Comparison of ENCODE assay signal across 20 cellular contexts in the genomic region with DNA sequence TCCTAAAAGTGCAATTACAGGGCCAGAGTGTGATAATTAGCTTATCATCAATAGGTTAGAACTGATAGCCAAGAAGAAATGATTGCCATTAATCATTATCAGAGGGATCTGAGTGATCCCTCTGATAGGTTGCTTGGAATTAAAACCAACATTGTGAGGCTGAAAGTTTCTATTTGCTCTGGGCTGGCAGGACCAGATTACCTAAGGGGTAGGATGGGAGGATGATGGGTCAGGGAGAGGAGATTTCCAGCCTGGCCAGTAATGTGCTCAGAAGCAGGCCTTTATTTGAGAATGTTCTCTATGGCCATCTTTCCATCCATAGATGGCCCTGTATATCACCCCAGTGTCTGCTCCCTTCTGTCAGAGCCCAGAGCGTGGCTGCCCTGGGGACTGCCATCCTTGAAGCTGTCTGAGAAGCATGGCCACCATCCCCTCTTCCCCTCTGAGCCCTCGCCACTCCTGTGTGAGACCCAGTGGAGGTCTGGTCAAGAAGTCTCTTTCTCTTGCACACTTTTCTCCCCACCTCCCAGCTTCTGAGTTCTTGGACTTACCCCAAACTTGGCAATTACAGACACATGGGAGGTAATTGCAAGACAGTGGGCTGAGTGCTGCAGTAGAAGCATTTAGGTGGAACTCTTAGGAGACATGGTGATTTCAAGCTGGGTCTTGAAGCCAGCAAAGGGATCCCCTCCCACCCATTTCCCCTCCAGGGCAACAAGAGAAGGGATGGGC. TPM values are rescaled to one million over a fixed set of nuclear protein-coding genes. Genes with fewer than 3 reads are reported as not detected.
DNase-seq lines count a peak whose midpoint lies in the region; ATAC-seq and TF ChIP-seq lines count a peak whose summit lies in the region.
"Had no signal": no experiment of that assay in that cellular context is flagged by ENCODE, and none has a peak within 500 bp of the region (broad histone marks: within the 10 kb centered on the region; RNA-seq: fewer than 3 reads in every experiment).

No MANE protein-coding gene starts in this region.

- H3K4me3 Mint-ChIP-seq in CD8-positive, alpha-beta memory T cell, result no peak overlapping the region
- H3K4me3 Mint-ChIP-seq: CD4-positive, alpha-beta T cell had no signal

- no peak for TF ChIP-seq POLR2A in esophagus muscularis mucosa (IDR thresholded peaks at IDR 0.05; ENCODE audit: low read depth)
- TF ChIP-seq POLR2A in prostate gland (IDR thresholded peaks at IDR 0.05), result no peak
- TF ChIP-seq POLR2A in uterus (IDR thresholded peaks at IDR 0.05), result no peak

- CTCF ChIA-PET in CD8-positive, alpha-beta memory T cell (lab: Charles Lee), result no interaction called here

- intact Hi-C loops in Right ventricle myocardium superior (cut with DNase I) (no loop called here), esophagus muscularis mucosa (cut with DNase I) (no loop called here), prostate gland (cut with DNase I) (no loop called here), uterus (cut with DNase I; ENCODE audit: low total_unique reads) (no loop called here)

- no peak overlapping the region for H3K27ac Mint-ChIP-seq in CD8-positive, alpha-beta memory T cell
- H3K27ac Mint-ChIP-seq: CD4-positive, alpha-beta T cell had no signal

- peaks cover 0 to 10% (median 2%) of the 10 kb centered on the region in 5 donors for H3K9me3 Mint-ChIP-seq in CD8-positive, alpha-beta memory T cell
- H3K9me3 Mint-ChIP-seq: CD4-positive, alpha-beta T cell had no signal

- no peak for TF ChIP-seq CTCF in right atrium auricular region (IDR thresholded peaks at IDR 0.05)
- TF ChIP-seq CTCF in esophagus muscularis mucosa (IDR thresholded peaks at IDR 0.05), result no peak
- TF ChIP-seq CTCF in prostate gland (IDR thresholded peaks at IDR 0.05), result no peak
- TF ChIP-seq CTCF in uterus (IDR thresholded peaks at IDR 0.05), result no peak

- TF ChIP-seq EP300 in esophagus muscularis mucosa (IDR thresholded peaks at IDR 0.05), result no peak

- no peaks in the 10 kb centered on the region for H3K27me3 ChIP-seq in right atrium auricular region
- H3K27me3 ChIP-seq in esophagus muscularis mucosa, result no peaks in the 10 kb centered on the region
- no peaks in the 10 kb centered on the region for H3K27me3 ChIP-seq in prostate gland (replicated peaks; ENCODE audit: insufficient read depth)
- H3K27me3 ChIP-seq in uterus, result no peaks in the 10 kb centered on the region
- no peaks in the 10 kb centered on the region for H3K27me3 ChIP-seq in CD8-positive, alpha-beta memory T cell (ENCODE audit: insufficient read depth, low read length, poor library complexity, severe bottlenecking)

- no peak overlapping the region for H3K4me3 ChIP-seq in right atrium auricular region
- H3K4me3 ChIP-seq in esophagus muscularis mucosa, result no peak overlapping the region
- H3K4me3 ChIP-seq in prostate gland, result no peak overlapping the region
- no peak overlapping the region for H3K4me3 ChIP-seq in uterus
- no peak overlapping the region for H3K4me3 ChIP-seq in CD8-positive, alpha-beta memory T cell (ENCODE audit: low read length)

- H3K27ac ChIP-seq in right atrium auricular region (peak overlapping the region; percentile 24 to 60), esophagus muscularis mucosa (replicated peaks in 1 of 4) (peak overlapping the region; percentile 96 to 100 (median 98)), prostate gland (peak overlapping the region; percentile 53 to 66), uterus (peak overlapping the region; percentile 93 to 96)
- no peak overlapping the region for H3K27ac ChIP-seq in CD8-positive, alpha-beta memory T cell (ENCODE audit: low read depth, low read length)
- H3K27ac ChIP-seq: HL-60 had no signal

- WGBS in esophagus muscularis mucosa, result 91% methylated on average over 2 of the region's 2 CpGs
- 98% methylated on average over 2 of the region's 2 CpGs for WGBS in prostate gland

- DNase-seq in right atrium auricular region (ENCODE audit: low spot score) (no peak), Right ventricle myocardium superior (no peak), esophagus muscularis mucosa (ENCODE audit: extremely low spot score) (peak; percentile 91), prostate gland (ENCODE audit: low spot score) (no peak), uterus (no peak), NCI-H1105 treated with DMSO at 0.1 percent for 48 hours (lab: John Stamatoyannopoulos, UW) (no peak)
- no peak for DNase-seq in CD8-positive, alpha-beta memory T cell
- DNase-seq: AML-193; CD4-positive, alpha-beta T cell; DND-41; GF-D8; KBM-7; NCI-H1092 treated with DMSO at 0.1 percent for 48 hours; NCI-H1694 treated with DMSO at 0.1 percent for 48 hours; NCI-H446 treated with DMSO at 0.1 percent for 48 hours; NCI-H748 treated with DMSO at 0.1 percent for 48 hours; SHP77 had no signal

- H3K9me3 ChIP-seq in right atrium auricular region (no peaks in the 10 kb centered on the region), esophagus muscularis mucosa (no peaks in the 10 kb centered on the region), prostate gland (no peaks in the 10 kb centered on the region), uterus (no peaks in the 10 kb centered on the region)
- no peaks in the 10 kb centered on the region for H3K9me3 ChIP-seq in CD8-positive, alpha-beta memory T cell (ENCODE audit: low read length)

- POLR2A ChIA-PET in CD8-positive, alpha-beta memory T cell (lab: Charles Lee), result no interaction called here

- H3K36me3 ChIP-seq in right atrium auricular region, result no peaks in the 10 kb centered on the region
- H3K36me3 ChIP-seq in esophagus muscularis mucosa, result no peaks in the 10 kb centered on the region
- H3K36me3 ChIP-seq in prostate gland, result no peaks in the 10 kb centered on the region
- no peaks in the 10 kb centered on the region for H3K36me3 ChIP-seq in uterus
- no peaks in the 10 kb centered on the region for H3K36me3 ChIP-seq in CD8-positive, alpha-beta memory T cell (ENCODE audit: insufficient read depth, low read length)

- ATAC-seq in Right ventricle myocardium superior (ENCODE audit: poor library complexity), result no peak
- no peak for ATAC-seq in HG02840 (IDR thresholded peaks at IDR 0.05; ENCODE audit: low FRiP score, unreplicated experiment)
- ATAC-seq: HCT116 had no signal

- peaks cover 0 to 18% (median 0%) of the 10 kb centered on the region in 3 donors for H3K36me3 Mint-ChIP-seq in CD8-positive, alpha-beta memory T cell

- H3K4me1 ChIP-seq in right atrium auricular region (peaks cover 0 to 65% of the 10 kb centered on the region in 2 donors), esophagus muscularis mucosa (peaks cover 58 to 97% (median 92%) of the 10 kb centered on the region in 4 donors), prostate gland (replicated peaks) (peaks cover 18% of the 10 kb centered on the region), uterus (peaks cover 21 to 30% of the 10 kb centered on the region in 2 donors)
- H3K4me1 ChIP-seq in CD8-positive, alpha-beta memory T cell (ENCODE audit: insufficient read depth, low read length), result no peaks in the 10 kb centered on the region

- peaks cover 0 to 13% of the 10 kb centered on the region in 2 donors for H3K27me3 Mint-ChIP-seq in CD8-positive, alpha-beta memory T cell

- H3K4me1 Mint-ChIP-seq in CD8-positive, alpha-beta memory T cell, result no peaks in the 10 kb centered on the region

RNA-seq across cellular contexts. Expression of a gene that starts 11.7 kb away (rescaled TPM):
- 10 to 100 TPM; 55.9 to 58.1 TPM for total RNA-seq in right atrium auricular region
- total RNA-seq in Right ventricle myocardium superior, result 61.2 TPM
- 100 to 1,000 TPM; 181 to 228 (median 210) TPM for total RNA-seq in esophagus muscularis mucosa
- 10 to 100 TPM; 38.4 to 55.1 TPM for total RNA-seq in prostate gland
- total RNA-seq in uterus, result 100 to 1,000 TPM in 1 of 4 donors, 10 to 100 TPM in 3; 52.9 to 188 (median 66.5) TPM
- under 1 TPM; 0.07 to 0.18 TPM for total RNA-seq in CD8-positive, alpha-beta memory T cell
- 0.59 TPM for polyA plus RNA-seq in CD8-positive, alpha-beta memory T cell

Comparison
In these comparisons a context has a peak if more than half of its experiments do, and no peak if none do; other contexts are left out.
1. RNA of a gene that starts 11.7 kb away (total RNA-seq): 181 to 228 TPM in esophagus muscularis mucosa, 52.9 to 188 TPM in uterus, 61.2 TPM in Right ventricle myocardium superior (single experiment), 55.9 to 58.1 TPM in right atrium auricular region and 38.4 to 55.1 TPM in prostate gland; 0.07 to 0.18 TPM in CD8-positive, alpha-beta memory T cell; every median in the first group is over 10 times any median in the second.